27 cellular contexts compared by ENCODE assay signal in genomic region chr11:73962097-73962705, GRCh38. TPM values are rescaled to one million over a fixed set of nuclear protein-coding genes. Genes with fewer than 3 reads are reported as not detected.
"Had no signal": no experiment of that assay in that cellular context is flagged by ENCODE, and none has a peak within 500 bp of the region (broad histone marks: within the 10 kb centered on the region; RNA-seq: fewer than 3 reads in every experiment).

No MANE protein-coding gene starts in this region.

- FAIRE-seq: urothelium cell line had no signal

- H3K9me3 ChIP-seq: breast epithelium, heart right ventricle, left lung, lower lobe of right lung, spleen, testis, transverse colon had no signal

- H3K4me1 ChIP-seq: breast epithelium, lower lobe of right lung, parathyroid adenoma, testis had no signal

- DNase-seq: activated CD4-positive, alpha-beta T cell treated with anti-CD3 and anti-CD28 coated beads, Interleukin-2, amount 50 U/mL, for 1 hour; activated CD8-positive, alpha-beta memory T cell treated with anti-CD3 and anti-CD28 coated beads, Interleukin-2, amount 10 ng/mL, durations not matched to agents 7 days and 5 days; activated CD8-positive, alpha-beta T cell treated with anti-CD3 and anti-CD28 coated beads, Interleukin-2, amount 10 ng/mL, durations not matched to agents 7 days and 5 days; activated naive CD8-positive, alpha-beta T cell treated with anti-CD3 and anti-CD28 coated beads, Interleukin-2, amount 50 U/mL, for 24 hours; activated T-cell treated with anti-CD3 and anti-CD28 coated beads, Interleukin-2, amount 50 U/mL, for 48 hours; endodermal cell; foreskin melanocyte; heart right ventricle; left lung; lower lobe of right lung; mesendoderm; right cardiac atrium; spleen; stimulated activated naive CD8-positive, alpha-beta T cell treated with anti-CD3 and anti-CD28 coated beads, Interleukin-15, Interleukin-2, amounts not matched to agents 100 U/mL and 50 U/mL, for 24 hours; T-helper 17 cell; T1000; testis; transverse colon; WERI-Rb-1 had no signal

- ATAC-seq: activated CD4-positive, CD25-positive, alpha-beta regulatory T cell treated with anti-CD3 and anti-CD28 coated beads, Interleukin-2, amount 50 U/mL, for 24 hours; activated CD8-positive, alpha-beta memory T cell treated with anti-CD3 and anti-CD28 coated beads, Interleukin-2, amount 10 ng/mL, durations not matched to agents 7 days and 5 days; activated CD8-positive, alpha-beta T cell treated with anti-CD3 and anti-CD28 coated beads, Interleukin-2, amount 10 ng/mL, durations not matched to agents 7 days and 5 days; activated naive CD8-positive, alpha-beta T cell treated with anti-CD3 and anti-CD28 coated beads, Interleukin-2, amount 50 U/mL, for 24 hours; heart right ventricle; left lung; lower lobe of right lung; right cardiac atrium; stimulated activated naive CD8-positive, alpha-beta T cell treated with anti-CD3 and anti-CD28 coated beads, Interleukin-15, Interleukin-2, amounts not matched to agents 100 U/mL and 50 U/mL, for 24 hours; T-helper 17 cell had no signal

- H3K36me3 ChIP-seq: breast epithelium, heart right ventricle, left lung, lower lobe of right lung, spleen, transverse colon, WERI-Rb-1 had no signal

- H3K4me3 ChIP-seq: breast epithelium, heart right ventricle, left lung, lower lobe of right lung, spleen, testis, transverse colon had no signal

RNA-seq across cellular contexts. Expression of gene DNAJB13, which starts 11.4 kb away (rescaled TPM):
- total RNA-seq: activated CD8-positive, alpha-beta T cell treated with anti-CD3 and anti-CD28 coated beads, Interleukin-2, amount 10 ng/mL, durations not matched to agents 7 days and 5 days; breast epithelium; esophagus mucosa; glomerular endothelial cell; heart right ventricle; mononuclear cell; pulmonary artery endothelial cell; transverse colon had no signal
